Comparison of ENCODE assay signal across 7 cellular contexts in genomic region chr10:110304394-110304779, GRCh38. TPM values are rescaled to one million over a fixed set of nuclear protein-coding genes. Genes with fewer than 3 reads are reported as not detected.
DNase-seq lines count a peak whose midpoint lies in the region; ATAC-seq, FAIRE-seq and TF ChIP-seq lines count a peak whose summit lies in the region.

No MANE protein-coding gene starts in this region.

- H2AFZ ChIP-seq in Loucy (ENCODE audit: low read length), result no peak overlapping the region

- no peaks in the 10 kb centered on the region for H3F3A ChIP-seq in Loucy (ENCODE audit: low read depth)

- DNase-seq in GM12892 (ENCODE audit: insufficient read length) (peak; percentile 46), choroid plexus epithelial cell (ENCODE audit: low read depth) (peak; percentile 24), mesenteric fat pad (ENCODE audit: low spot score) (peak; percentile 91), vagina (ENCODE audit: extremely low spot score in 2 of 2) (no peak), NCI-H1105 (lab: John Stamatoyannopoulos, UW) (no peak)

- H3K4me2 ChIP-seq in Loucy (ENCODE audit: low read depth, low read length, poor library complexity, severe bottlenecking), result peak overlapping the region; percentile 90

- H3K27ac ChIP-seq in vagina, result peak overlapping the region; percentile 95

- H3K27me3 ChIP-seq in Loucy (ENCODE audit: insufficient read depth, low read length, poor library complexity, severe bottlenecking), result no peaks in the 10 kb centered on the region
- no peaks in the 10 kb centered on the region for H3K27me3 ChIP-seq in vagina

- H3K79me2 ChIP-seq in Loucy (ENCODE audit: insufficient read depth, low read length), result peaks cover 54% of the 10 kb centered on the region

- H3K4me3 ChIP-seq in Loucy (ENCODE audit: low read length, poor library complexity, severe bottlenecking) (peak overlapping the region; percentile 94), choroid plexus epithelial cell (ENCODE audit: low read depth, low read length) (peak overlapping the region; percentile 83), vagina (peak overlapping the region; percentile 96 to 99)

- TF ChIP-seq CTCF in Loucy (conservative IDR thresholded peaks at IDR 0.05; ENCODE audit: low read length), result no peak
- TF ChIP-seq CTCF in choroid plexus epithelial cell (conservative IDR thresholded peaks at IDR 0.05; ENCODE audit: low read depth, low read length), result no peak
- no peak for TF ChIP-seq CTCF in vagina (IDR thresholded peaks at IDR 0.05)

- intact Hi-C loops in vagina (cut with DNase I), result loop anchor here (10.0 kb wide), 1 partner anchor 260 kb away; the partner anchor contains the start of gene SMC3

- peak; percentile 41 for ATAC-seq in GM21825 (IDR thresholded peaks at IDR 0.05; ENCODE audit: unreplicated experiment)

- H4K20me1 ChIP-seq in Loucy (ENCODE audit: insufficient read depth, low read length, poor library complexity, severe bottlenecking), result peaks cover 52% of the 10 kb centered on the region

- H3K9ac ChIP-seq in Loucy (ENCODE audit: low read depth, low read length, poor library complexity, severe bottlenecking), result peak overlapping the region; percentile 94

- H3K9me3 ChIP-seq in Loucy (ENCODE audit: insufficient read depth, low read depth, low read length) (no peaks in the 10 kb centered on the region), vagina (no peaks in the 10 kb centered on the region)

- H3K4me1 ChIP-seq in Loucy (ENCODE audit: insufficient read depth, low read length, poor library complexity, severe bottlenecking) (peaks cover 44% of the 10 kb centered on the region), vagina (peaks cover 49% of the 10 kb centered on the region)

- TF ChIP-seq POLR2A in GM12892 (IDR thresholded peaks at IDR 0.05; ENCODE audit: low read depth, low read length), result no peak
- TF ChIP-seq POLR2A in vagina (IDR thresholded peaks at IDR 0.05), result no peak

- H3K9me2 ChIP-seq in Loucy (replicated peaks; ENCODE audit: low read depth, low read length), result no peaks in the 10 kb centered on the region

- FAIRE-seq in GM12892 (lab: Jason Lieb, UNC), result no peak

- peaks cover 22% of the 10 kb centered on the region; the same call in 1 of the 2 replicates for H3K36me3 ChIP-seq in Loucy (ENCODE audit: insufficient read depth, low read length)
- H3K36me3 ChIP-seq in vagina, result peaks cover 0 to 20% of the 10 kb centered on the region in 2 donors

RNA-seq across cellular contexts. Expression of gene SMNDC1, which starts 0.3 kb away (rescaled TPM):
- 30.7 TPM for polyA plus RNA-seq in GM12892 (2012; ENCODE audit: missing spikeins)
- total RNA-seq in mesenteric fat pad (26.1 TPM), vagina (12.3 TPM)

Comparison
In these comparisons a context has a peak if more than half of its experiments do, and no peak if none do; other contexts are left out.
1. DNase-seq: peak in GM12892 (single experiment), choroid plexus epithelial cell (single experiment) and mesenteric fat pad (single experiment); none in vagina (0 of 2) and NCI-H1105 (single experiment).
2. Peak in every context shown above with its lines, with median percentiles within 50 percentile points of each other: H3K4me3 ChIP-seq.